2 cellular contexts compared by ENCODE assay signal in genomic region chr7:101294039-101294831, GRCh38.
TF ChIP-seq lines count a peak whose summit lies in the region.

No MANE protein-coding gene starts in this region.

TF ChIP-seq in GM23338, 12 proteins besides CTCF, POLR2A, EP300 and RAD21:
- TF ChIP-seq, protein P1, sequence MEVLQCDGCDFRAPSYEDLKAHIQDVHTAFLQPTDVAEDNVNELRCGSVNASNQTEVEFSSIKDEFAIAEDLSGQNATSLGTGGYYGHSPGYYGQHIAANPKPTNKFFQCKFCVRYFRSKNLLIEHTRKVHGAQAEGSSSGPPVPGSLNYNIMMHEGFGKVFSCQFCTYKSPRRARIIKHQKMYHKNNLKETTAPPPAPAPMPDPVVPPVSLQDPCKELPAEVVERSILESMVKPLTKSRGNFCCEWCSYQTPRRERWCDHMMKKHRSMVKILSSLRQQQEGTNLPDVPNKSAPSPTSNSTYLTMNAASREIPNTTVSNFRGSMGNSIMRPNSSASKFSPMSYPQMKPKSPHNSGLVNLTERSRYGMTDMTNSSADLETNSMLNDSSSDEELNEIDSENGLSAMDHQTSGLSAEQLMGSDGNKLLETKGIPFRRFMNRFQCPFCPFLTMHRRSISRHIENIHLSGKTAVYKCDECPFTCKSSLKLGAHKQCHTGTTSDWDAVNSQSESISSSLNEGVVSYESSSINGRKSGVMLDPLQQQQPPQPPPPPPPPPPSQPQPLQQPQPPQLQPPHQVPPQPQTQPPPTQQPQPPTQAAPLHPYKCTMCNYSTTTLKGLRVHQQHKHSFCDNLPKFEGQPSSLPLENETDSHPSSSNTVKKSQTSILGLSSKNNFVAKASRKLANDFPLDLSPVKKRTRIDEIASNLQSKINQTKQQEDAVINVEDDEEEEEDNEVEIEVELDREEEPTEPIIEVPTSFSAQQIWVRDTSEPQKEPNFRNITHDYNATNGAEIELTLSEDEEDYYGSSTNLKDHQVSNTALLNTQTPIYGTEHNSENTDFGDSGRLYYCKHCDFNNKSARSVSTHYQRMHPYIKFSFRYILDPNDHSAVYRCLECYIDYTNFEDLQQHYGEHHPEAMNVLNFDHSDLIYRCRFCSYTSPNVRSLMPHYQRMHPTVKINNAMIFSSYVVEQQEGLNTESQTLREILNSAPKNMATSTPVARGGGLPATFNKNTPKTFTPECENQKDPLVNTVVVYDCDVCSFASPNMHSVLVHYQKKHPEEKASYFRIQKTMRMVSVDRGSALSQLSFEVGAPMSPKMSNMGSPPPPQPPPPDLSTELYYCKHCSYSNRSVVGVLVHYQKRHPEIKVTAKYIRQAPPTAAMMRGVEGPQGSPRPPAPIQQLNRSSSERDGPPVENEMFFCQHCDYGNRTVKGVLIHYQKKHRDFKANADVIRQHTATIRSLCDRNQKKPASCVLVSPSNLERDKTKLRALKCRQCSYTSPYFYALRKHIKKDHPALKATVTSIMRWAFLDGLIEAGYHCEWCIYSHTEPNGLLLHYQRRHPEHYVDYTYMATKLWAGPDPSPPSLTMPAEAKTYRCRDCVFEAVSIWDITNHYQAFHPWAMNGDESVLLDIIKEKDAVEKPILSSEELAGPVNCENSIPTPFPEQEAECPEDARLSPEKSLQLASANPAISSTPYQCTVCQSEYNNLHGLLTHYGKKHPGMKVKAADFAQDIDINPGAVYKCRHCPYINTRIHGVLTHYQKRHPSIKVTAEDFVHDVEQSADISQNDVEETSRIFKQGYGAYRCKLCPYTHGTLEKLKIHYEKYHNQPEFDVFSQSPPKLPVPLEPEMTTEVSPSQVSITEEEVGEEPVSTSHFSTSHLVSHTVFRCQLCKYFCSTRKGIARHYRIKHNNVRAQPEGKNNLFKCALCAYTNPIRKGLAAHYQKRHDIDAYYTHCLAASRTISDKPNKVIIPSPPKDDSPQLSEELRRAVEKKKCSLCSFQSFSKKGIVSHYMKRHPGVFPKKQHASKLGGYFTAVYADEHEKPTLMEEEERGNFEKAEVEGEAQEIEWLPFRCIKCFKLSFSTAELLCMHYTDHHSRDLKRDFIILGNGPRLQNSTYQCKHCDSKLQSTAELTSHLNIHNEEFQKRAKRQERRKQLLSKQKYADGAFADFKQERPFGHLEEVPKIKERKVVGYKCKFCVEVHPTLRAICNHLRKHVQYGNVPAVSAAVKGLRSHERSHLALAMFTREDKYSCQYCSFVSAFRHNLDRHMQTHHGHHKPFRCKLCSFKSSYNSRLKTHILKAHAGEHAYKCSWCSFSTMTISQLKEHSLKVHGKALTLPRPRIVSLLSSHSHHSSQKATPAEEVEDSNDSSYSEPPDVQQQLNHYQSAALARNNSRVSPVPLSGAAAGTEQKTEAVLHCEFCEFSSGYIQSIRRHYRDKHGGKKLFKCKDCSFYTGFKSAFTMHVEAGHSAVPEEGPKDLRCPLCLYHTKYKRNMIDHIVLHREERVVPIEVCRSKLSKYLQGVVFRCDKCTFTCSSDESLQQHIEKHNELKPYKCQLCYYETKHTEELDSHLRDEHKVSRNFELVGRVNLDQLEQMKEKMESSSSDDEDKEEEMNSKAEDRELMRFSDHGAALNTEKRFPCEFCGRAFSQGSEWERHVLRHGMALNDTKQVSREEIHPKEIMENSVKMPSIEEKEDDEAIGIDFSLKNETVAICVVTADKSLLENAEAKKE (CRISPR knock-in tag; IDR thresholded peaks at IDR 0.05): 0 out of 2 replicates have a peak, but pooled peaks have one; percentile 8
- TF ChIP-seq EZH2 (IDR thresholded peaks at IDR 0.05; ENCODE audit: low read depth, unreplicated experiment): no peak
- peak; percentile 11; the same call in 1 of the 2 replicates for TF ChIP-seq ZNF114 (CRISPR knock-in tag; IDR thresholded peaks at IDR 0.05)
- no peak for TF ChIP-seq EZH2phosphoT487 (IDR thresholded peaks at IDR 0.05; ENCODE audit: unreplicated experiment)
- peak; percentile 87 for TF ChIP-seq ETS1 (IDR thresholded peaks at IDR 0.05)
- TF ChIP-seq JUNB (IDR thresholded peaks at IDR 0.05; ENCODE audit: unreplicated experiment): no peak
- TF ChIP-seq STAT1 (IDR thresholded peaks at IDR 0.05; ENCODE audit: unreplicated experiment): no peak
- TF ChIP-seq POLR2AphosphoS5 (IDR thresholded peaks at IDR 0.05; ENCODE audit: low read depth): peak; percentile 30
- no peak for TF ChIP-seq ZNF331 (CRISPR knock-in tag; IDR thresholded peaks at IDR 0.05; ENCODE audit: low read depth)
- TF ChIP-seq CREB1 (CRISPR knock-in tag; IDR thresholded peaks at IDR 0.05; ENCODE audit: low read depth): peak; percentile 78
- peak; percentile 96 for TF ChIP-seq NANOG (IDR thresholded peaks at IDR 0.05; ENCODE audit: borderline replicate concordance)
- no peak for TF ChIP-seq REST (IDR thresholded peaks at IDR 0.05; ENCODE audit: unreplicated experiment)

TF ChIP-seq in IMR-90, 13 proteins besides CTCF, POLR2A, EP300 and RAD21:
- no peak for TF ChIP-seq MAZ (IDR thresholded peaks at IDR 0.05; ENCODE audit: borderline replicate concordance, low read depth, low read length)
- TF ChIP-seq NFE2L2 (IDR thresholded peaks at IDR 0.05; ENCODE audit: low read depth, low read length): no peak
- TF ChIP-seq RCOR1 (IDR thresholded peaks at IDR 0.05; ENCODE audit: insufficient replicate concordance, low read length): no peak
- TF ChIP-seq CEBPB (IDR thresholded peaks at IDR 0.05; ENCODE audit: low read depth, low read length): no peak
- no peak for TF ChIP-seq BHLHE40 (IDR thresholded peaks at IDR 0.05; ENCODE audit: low read depth, low read length)
- no peak for TF ChIP-seq CHD1 (IDR thresholded peaks at IDR 0.05; ENCODE audit: low read depth, low read length)
TF ChIP-seq in IMR-90: peak in this region for 0.
